In the genomic region with DNA sequence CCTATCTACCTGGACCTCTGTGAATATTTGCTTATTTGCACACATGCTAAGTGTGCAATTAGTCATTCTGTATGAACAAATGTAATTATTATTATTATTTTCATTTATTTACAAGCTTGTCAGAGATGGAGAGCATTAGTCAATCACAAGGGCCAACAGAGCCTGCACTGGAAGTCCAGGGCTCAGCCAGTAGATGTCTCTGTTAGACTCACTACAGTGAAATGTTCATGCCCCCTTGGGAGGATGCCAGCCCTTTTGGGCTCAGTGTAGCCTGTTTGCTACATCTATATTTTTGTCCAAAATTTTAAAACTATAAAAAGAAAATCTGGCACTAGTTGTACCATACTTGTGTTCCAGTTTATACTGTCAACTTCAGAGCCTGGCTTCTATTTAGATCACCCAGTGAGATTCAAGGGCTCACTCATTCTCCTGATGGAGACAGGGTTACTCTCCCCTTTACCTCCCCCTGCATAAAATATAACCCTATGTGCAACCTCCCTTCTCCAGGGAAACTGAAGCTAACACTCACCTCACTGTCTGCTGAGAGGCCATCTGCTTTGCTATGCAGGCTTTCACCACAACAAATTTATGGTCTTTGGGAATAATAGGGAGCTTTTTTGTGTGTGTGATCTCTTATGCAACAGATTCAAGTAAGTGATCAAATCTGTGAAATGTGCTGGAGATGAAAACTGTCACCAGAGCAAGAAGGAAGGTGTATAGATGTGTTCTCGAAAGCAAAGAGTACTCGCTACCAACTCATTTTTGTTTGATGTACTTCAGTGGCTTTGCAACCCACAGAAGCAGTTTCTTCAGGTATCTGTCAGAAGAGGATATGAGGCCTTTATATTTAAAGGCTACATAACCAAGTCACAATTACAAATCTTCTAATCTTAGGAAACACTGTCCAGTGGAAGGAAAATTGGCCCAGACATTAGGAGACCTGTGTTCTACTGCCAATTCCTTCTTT, we compare ENCODE assay signal across 2 cellular contexts.
TF ChIP-seq lines count a peak whose summit lies in the region.

No MANE protein-coding gene starts in this region.

TF ChIP-seq in GM23338, 12 proteins besides CTCF, POLR2A, EP300 and RAD21 (continued from another document and continues in another):
- TF ChIP-seq, protein P1, sequence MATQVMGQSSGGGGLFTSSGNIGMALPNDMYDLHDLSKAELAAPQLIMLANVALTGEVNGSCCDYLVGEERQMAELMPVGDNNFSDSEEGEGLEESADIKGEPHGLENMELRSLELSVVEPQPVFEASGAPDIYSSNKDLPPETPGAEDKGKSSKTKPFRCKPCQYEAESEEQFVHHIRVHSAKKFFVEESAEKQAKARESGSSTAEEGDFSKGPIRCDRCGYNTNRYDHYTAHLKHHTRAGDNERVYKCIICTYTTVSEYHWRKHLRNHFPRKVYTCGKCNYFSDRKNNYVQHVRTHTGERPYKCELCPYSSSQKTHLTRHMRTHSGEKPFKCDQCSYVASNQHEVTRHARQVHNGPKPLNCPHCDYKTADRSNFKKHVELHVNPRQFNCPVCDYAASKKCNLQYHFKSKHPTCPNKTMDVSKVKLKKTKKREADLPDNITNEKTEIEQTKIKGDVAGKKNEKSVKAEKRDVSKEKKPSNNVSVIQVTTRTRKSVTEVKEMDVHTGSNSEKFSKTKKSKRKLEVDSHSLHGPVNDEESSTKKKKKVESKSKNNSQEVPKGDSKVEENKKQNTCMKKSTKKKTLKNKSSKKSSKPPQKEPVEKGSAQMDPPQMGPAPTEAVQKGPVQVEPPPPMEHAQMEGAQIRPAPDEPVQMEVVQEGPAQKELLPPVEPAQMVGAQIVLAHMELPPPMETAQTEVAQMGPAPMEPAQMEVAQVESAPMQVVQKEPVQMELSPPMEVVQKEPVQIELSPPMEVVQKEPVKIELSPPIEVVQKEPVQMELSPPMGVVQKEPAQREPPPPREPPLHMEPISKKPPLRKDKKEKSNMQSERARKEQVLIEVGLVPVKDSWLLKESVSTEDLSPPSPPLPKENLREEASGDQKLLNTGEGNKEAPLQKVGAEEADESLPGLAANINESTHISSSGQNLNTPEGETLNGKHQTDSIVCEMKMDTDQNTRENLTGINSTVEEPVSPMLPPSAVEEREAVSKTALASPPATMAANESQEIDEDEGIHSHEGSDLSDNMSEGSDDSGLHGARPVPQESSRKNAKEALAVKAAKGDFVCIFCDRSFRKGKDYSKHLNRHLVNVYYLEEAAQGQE (IDR thresholded peaks at IDR 0.05; ENCODE audit: unreplicated experiment) = no peak
- TF ChIP-seq JUNB (IDR thresholded peaks at IDR 0.05; ENCODE audit: unreplicated experiment) (no peak), EZH2phosphoT487 (IDR thresholded peaks at IDR 0.05; ENCODE audit: unreplicated experiment) (no peak), STAT1 (IDR thresholded peaks at IDR 0.05; ENCODE audit: unreplicated experiment) (no peak)
- TF ChIP-seq, protein P2, sequence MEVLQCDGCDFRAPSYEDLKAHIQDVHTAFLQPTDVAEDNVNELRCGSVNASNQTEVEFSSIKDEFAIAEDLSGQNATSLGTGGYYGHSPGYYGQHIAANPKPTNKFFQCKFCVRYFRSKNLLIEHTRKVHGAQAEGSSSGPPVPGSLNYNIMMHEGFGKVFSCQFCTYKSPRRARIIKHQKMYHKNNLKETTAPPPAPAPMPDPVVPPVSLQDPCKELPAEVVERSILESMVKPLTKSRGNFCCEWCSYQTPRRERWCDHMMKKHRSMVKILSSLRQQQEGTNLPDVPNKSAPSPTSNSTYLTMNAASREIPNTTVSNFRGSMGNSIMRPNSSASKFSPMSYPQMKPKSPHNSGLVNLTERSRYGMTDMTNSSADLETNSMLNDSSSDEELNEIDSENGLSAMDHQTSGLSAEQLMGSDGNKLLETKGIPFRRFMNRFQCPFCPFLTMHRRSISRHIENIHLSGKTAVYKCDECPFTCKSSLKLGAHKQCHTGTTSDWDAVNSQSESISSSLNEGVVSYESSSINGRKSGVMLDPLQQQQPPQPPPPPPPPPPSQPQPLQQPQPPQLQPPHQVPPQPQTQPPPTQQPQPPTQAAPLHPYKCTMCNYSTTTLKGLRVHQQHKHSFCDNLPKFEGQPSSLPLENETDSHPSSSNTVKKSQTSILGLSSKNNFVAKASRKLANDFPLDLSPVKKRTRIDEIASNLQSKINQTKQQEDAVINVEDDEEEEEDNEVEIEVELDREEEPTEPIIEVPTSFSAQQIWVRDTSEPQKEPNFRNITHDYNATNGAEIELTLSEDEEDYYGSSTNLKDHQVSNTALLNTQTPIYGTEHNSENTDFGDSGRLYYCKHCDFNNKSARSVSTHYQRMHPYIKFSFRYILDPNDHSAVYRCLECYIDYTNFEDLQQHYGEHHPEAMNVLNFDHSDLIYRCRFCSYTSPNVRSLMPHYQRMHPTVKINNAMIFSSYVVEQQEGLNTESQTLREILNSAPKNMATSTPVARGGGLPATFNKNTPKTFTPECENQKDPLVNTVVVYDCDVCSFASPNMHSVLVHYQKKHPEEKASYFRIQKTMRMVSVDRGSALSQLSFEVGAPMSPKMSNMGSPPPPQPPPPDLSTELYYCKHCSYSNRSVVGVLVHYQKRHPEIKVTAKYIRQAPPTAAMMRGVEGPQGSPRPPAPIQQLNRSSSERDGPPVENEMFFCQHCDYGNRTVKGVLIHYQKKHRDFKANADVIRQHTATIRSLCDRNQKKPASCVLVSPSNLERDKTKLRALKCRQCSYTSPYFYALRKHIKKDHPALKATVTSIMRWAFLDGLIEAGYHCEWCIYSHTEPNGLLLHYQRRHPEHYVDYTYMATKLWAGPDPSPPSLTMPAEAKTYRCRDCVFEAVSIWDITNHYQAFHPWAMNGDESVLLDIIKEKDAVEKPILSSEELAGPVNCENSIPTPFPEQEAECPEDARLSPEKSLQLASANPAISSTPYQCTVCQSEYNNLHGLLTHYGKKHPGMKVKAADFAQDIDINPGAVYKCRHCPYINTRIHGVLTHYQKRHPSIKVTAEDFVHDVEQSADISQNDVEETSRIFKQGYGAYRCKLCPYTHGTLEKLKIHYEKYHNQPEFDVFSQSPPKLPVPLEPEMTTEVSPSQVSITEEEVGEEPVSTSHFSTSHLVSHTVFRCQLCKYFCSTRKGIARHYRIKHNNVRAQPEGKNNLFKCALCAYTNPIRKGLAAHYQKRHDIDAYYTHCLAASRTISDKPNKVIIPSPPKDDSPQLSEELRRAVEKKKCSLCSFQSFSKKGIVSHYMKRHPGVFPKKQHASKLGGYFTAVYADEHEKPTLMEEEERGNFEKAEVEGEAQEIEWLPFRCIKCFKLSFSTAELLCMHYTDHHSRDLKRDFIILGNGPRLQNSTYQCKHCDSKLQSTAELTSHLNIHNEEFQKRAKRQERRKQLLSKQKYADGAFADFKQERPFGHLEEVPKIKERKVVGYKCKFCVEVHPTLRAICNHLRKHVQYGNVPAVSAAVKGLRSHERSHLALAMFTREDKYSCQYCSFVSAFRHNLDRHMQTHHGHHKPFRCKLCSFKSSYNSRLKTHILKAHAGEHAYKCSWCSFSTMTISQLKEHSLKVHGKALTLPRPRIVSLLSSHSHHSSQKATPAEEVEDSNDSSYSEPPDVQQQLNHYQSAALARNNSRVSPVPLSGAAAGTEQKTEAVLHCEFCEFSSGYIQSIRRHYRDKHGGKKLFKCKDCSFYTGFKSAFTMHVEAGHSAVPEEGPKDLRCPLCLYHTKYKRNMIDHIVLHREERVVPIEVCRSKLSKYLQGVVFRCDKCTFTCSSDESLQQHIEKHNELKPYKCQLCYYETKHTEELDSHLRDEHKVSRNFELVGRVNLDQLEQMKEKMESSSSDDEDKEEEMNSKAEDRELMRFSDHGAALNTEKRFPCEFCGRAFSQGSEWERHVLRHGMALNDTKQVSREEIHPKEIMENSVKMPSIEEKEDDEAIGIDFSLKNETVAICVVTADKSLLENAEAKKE (CRISPR knock-in tag; IDR thresholded peaks at IDR 0.05) = no peak
- TF ChIP-seq, protein P3, sequence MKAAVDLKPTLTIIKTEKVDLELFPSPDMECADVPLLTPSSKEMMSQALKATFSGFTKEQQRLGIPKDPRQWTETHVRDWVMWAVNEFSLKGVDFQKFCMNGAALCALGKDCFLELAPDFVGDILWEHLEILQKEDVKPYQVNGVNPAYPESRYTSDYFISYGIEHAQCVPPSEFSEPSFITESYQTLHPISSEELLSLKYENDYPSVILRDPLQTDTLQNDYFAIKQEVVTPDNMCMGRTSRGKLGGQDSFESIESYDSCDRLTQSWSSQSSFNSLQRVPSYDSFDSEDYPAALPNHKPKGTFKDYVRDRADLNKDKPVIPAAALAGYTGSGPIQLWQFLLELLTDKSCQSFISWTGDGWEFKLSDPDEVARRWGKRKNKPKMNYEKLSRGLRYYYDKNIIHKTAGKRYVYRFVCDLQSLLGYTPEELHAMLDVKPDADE (IDR thresholded peaks at IDR 0.05) = no peak

TF ChIP-seq in WTC11, 78 proteins besides CTCF, POLR2A, EP300 and RAD21 (continued from another document):
- TF ChIP-seq, protein P4, sequence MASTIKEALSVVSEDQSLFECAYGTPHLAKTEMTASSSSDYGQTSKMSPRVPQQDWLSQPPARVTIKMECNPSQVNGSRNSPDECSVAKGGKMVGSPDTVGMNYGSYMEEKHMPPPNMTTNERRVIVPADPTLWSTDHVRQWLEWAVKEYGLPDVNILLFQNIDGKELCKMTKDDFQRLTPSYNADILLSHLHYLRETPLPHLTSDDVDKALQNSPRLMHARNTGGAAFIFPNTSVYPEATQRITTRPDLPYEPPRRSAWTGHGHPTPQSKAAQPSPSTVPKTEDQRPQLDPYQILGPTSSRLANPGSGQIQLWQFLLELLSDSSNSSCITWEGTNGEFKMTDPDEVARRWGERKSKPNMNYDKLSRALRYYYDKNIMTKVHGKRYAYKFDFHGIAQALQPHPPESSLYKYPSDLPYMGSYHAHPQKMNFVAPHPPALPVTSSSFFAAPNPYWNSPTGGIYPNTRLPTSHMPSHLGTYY (CRISPR knock-in tag; IDR thresholded peaks at IDR 0.05) = no peak
- TF ChIP-seq JUN (CRISPR knock-in tag; IDR thresholded peaks at IDR 0.05) (no peak), KAT7 (CRISPR knock-in tag; IDR thresholded peaks at IDR 0.05; ENCODE audit: borderline replicate concordance) (no peak), ZNF317 (CRISPR knock-in tag; IDR thresholded peaks at IDR 0.05; ENCODE audit: borderline replicate concordance, low read depth) (no peak), GTF2I (CRISPR knock-in tag; conservative IDR thresholded peaks at IDR 0.05) (no peak)
- TF ChIP-seq, protein P5, sequence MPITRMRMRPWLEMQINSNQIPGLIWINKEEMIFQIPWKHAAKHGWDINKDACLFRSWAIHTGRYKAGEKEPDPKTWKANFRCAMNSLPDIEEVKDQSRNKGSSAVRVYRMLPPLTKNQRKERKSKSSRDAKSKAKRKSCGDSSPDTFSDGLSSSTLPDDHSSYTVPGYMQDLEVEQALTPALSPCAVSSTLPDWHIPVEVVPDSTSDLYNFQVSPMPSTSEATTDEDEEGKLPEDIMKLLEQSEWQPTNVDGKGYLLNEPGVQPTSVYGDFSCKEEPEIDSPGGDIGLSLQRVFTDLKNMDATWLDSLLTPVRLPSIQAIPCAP (CRISPR knock-in tag; IDR thresholded peaks at IDR 0.05) = no peak
